ENCODE assay signal across 23 cellular contexts in the genomic region with DNA sequence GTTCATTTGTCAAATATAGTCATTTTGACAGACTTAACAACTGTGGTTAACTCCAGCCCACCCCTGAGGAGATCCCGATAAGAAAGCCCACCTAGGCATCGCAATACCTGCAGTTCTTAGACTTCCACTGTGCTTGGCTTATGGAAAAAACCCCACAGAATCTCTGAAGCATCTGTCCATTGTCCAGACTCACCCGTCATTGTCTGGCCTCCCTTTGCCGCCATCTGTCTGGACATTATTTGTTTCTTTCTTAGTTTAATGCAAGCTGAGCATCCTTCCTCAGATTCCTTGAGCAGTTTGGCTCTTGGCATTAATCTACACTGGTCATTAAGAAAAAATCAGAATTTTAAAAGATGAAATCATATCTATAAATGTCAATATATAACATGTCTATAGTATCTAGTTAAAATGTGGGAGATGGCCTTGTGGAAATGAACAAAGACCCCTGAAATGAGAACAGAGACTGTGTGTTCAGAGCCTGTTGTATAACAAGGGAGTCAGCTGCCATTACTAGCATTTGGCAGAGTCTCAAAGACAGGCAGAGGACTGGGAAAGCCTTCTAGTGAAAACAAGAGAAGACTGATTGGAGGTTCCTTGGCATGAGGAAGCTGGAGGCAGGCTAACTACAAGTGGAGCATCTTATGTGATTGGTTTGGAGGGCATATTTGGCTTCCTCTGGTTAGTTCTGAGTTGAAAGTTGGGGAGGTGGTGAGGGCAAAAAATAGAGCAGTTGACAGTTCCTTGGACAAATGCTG.
"Had no signal": no experiment of that assay in that cellular context is flagged by ENCODE, and none has a peak within 500 bp of the region (broad histone marks: within the 10 kb centered on the region; RNA-seq: fewer than 3 reads in every experiment).

No MANE protein-coding gene starts in this region.

- DNase-seq: activated B cell treated with CpG ODN at 0.5 μM for 24 hours; activated CD4-positive, alpha-beta T cell treated with anti-CD3 and anti-CD28 coated beads for 4 hours; activated CD8-positive, alpha-beta T cell treated with anti-CD3 and anti-CD28 coated beads for 36 hours; activated naive CD4-positive, alpha-beta T cell; activated naive CD8-positive, alpha-beta T cell treated with anti-CD3 and anti-CD28 coated beads for 36 hours; activated T-cell treated with anti-CD3 and anti-CD28 coated beads, Interleukin-2, amount 50 U/mL, for 1 hour; amniotic stem cell; central memory CD4-positive, alpha-beta T cell; cortex of kidney; erythroblast; islet precursor cell; psoas muscle; spleen; stimulated activated CD8-positive, alpha-beta memory T cell treated with anti-CD3 and anti-CD28 coated beads, Interleukin-4, amount 100 ng/mL, for 48 hours; stimulated activated naive CD4-positive, alpha-beta T cell; T-cell; trophoblast cell had no signal

- H3K4me1 ChIP-seq: psoas muscle, spleen, suprapubic skin, vagina had no signal

- H3K9me3 ChIP-seq: spleen, suprapubic skin, vagina had no signal

- H3K36me3 ChIP-seq: spleen, suprapubic skin, vagina had no signal

- ATAC-seq: activated CD8-positive, alpha-beta T cell treated with anti-CD3 and anti-CD28 coated beads for 36 hours; activated T-helper 17 cell treated with anti-CD3 and anti-CD28 coated beads, Interleukin-2, amount 50 U/mL, for 72 hours; psoas muscle; SK-N-SH treated with all-trans-retinoic acid at 6 μM for 48 hours; T-cell had no signal

- H3K4me3 ChIP-seq: hepatocyte, lung, psoas muscle, spleen, suprapubic skin, vagina had no signal

- H3K27me3 ChIP-seq: hepatocyte, spleen, vagina had no signal
